8 cellular contexts compared by ENCODE assay signal in genomic region chr18:7021994-7022840, GRCh38.
DNase-seq lines count a peak whose midpoint lies in the region; ATAC-seq and TF ChIP-seq lines count a peak whose summit lies in the region.

No MANE protein-coding gene starts in this region.

- POLR2A ChIA-PET in activated CD4-positive, alpha-beta memory T cell treated with anti-CD3 and anti-CD28 coated beads, Interleukin-2, amount 10 ng/mL, durations not matched to agents 7 days and 5 days (lab: Charles Lee) = no interaction called here

- no peak overlapping the region for H3K27ac ChIP-seq in breast epithelium

- H3K9me3 Mint-ChIP-seq in activated naive CD4-positive, alpha-beta T cell treated with anti-CD3 and anti-CD28 coated beads for 36 hours = no peaks in the 10 kb centered on the region
- H3K9me3 Mint-ChIP-seq in nephron progenitor cell = no peaks in the 10 kb centered on the region
- H3K9me3 Mint-ChIP-seq in activated CD4-positive, alpha-beta memory T cell treated with anti-CD3 and anti-CD28 coated beads, Interleukin-2, amount 10 ng/mL, durations not matched to agents 7 days and 5 days = peaks cover 14% of the 10 kb centered on the region

- H3K36me3 ChIP-seq in breast epithelium = no peaks in the 10 kb centered on the region

- no peaks in the 10 kb centered on the region for H3K4me1 ChIP-seq in breast epithelium

- no peak overlapping the region for H3K4me3 Mint-ChIP-seq in activated naive CD4-positive, alpha-beta T cell treated with anti-CD3 and anti-CD28 coated beads for 36 hours
- no peak overlapping the region for H3K4me3 Mint-ChIP-seq in nephron progenitor cell
- no peak overlapping the region for H3K4me3 Mint-ChIP-seq in activated CD4-positive, alpha-beta memory T cell treated with anti-CD3 and anti-CD28 coated beads, Interleukin-2, amount 10 ng/mL, durations not matched to agents 7 days and 5 days

- CTCF ChIA-PET in activated naive CD4-positive, alpha-beta T cell treated with anti-CD3 and anti-CD28 coated beads for 36 hours (lab: Charles Lee) = interaction anchor here (0.6 kb wide), 1 partner anchor 31 kb away, joined by 5 read pairs; no protein-coding TSS in a partner anchor
- CTCF ChIA-PET in activated CD4-positive, alpha-beta memory T cell treated with anti-CD3 and anti-CD28 coated beads, Interleukin-2, amount 10 ng/mL, durations not matched to agents 7 days and 5 days (lab: Charles Lee) = no interaction called here

- H3K36me3 Mint-ChIP-seq in activated naive CD4-positive, alpha-beta T cell treated with anti-CD3 and anti-CD28 coated beads for 36 hours (ENCODE audit: low read depth) = no peaks in the 10 kb centered on the region
- H3K36me3 Mint-ChIP-seq in nephron progenitor cell (ENCODE audit: low read depth) = peaks cover 62% of the 10 kb centered on the region
- H3K36me3 Mint-ChIP-seq in activated CD4-positive, alpha-beta memory T cell treated with anti-CD3 and anti-CD28 coated beads, Interleukin-2, amount 10 ng/mL, durations not matched to agents 7 days and 5 days (ENCODE audit: low read depth) = no peaks in the 10 kb centered on the region

- intact Hi-C loops in activated naive CD4-positive, alpha-beta T cell treated with anti-CD3 and anti-CD28 coated beads for 36 hours (cut with micrococcal nuclease) = loop anchor here (5.0 kb wide), 1 partner anchor 100 kb away; no protein-coding TSS in a partner anchor
- intact Hi-C loops in breast epithelium (cut with DNase I; ENCODE audit: low total_unique reads) = no loop called here

- no peaks in the 10 kb centered on the region for H3K4me1 Mint-ChIP-seq in activated naive CD4-positive, alpha-beta T cell treated with anti-CD3 and anti-CD28 coated beads for 36 hours (ENCODE audit: low read depth)
- no peaks in the 10 kb centered on the region for H3K4me1 Mint-ChIP-seq in nephron progenitor cell
- no peaks in the 10 kb centered on the region for H3K4me1 Mint-ChIP-seq in activated CD4-positive, alpha-beta memory T cell treated with anti-CD3 and anti-CD28 coated beads, Interleukin-2, amount 10 ng/mL, durations not matched to agents 7 days and 5 days

- no peak for TF ChIP-seq POLR2A in breast epithelium (IDR thresholded peaks at IDR 0.05)

- DNase-seq in activated naive CD4-positive, alpha-beta T cell treated with anti-CD3 and anti-CD28 coated beads for 36 hours = peak; percentile 18
- no peak for DNase-seq in activated naive CD4-positive, alpha-beta T cell treated with anti-CD3 and anti-CD28 coated beads, Interleukin-2, amount 50 U/mL, for 16 hours
- DNase-seq in NCI-H226 (peak; percentile 31), breast epithelium (ENCODE audit: low spot score in 2 of 2) (no peak), nephron progenitor cell (no peak), epidermal melanocyte (ENCODE audit: insufficient read length, low spot score) (no peak)
- DNase-seq in activated CD4-positive, alpha-beta memory T cell treated with anti-CD3 and anti-CD28 coated beads, Interleukin-2, amount 10 ng/mL, durations not matched to agents 7 days and 5 days = no peak

- H3K9me3 ChIP-seq in breast epithelium = no peaks in the 10 kb centered on the region

- H3K27me3 Mint-ChIP-seq in activated naive CD4-positive, alpha-beta T cell treated with anti-CD3 and anti-CD28 coated beads for 36 hours (ENCODE audit: low read depth) = peaks cover 4% of the 10 kb centered on the region
- no peaks in the 10 kb centered on the region for H3K27me3 Mint-ChIP-seq in nephron progenitor cell (ENCODE audit: low read depth, poor library complexity)
- H3K27me3 Mint-ChIP-seq in activated CD4-positive, alpha-beta memory T cell treated with anti-CD3 and anti-CD28 coated beads, Interleukin-2, amount 10 ng/mL, durations not matched to agents 7 days and 5 days = no peaks in the 10 kb centered on the region

- no peaks in the 10 kb centered on the region for H3K27me3 ChIP-seq in breast epithelium

- ATAC-seq in GM21737 (IDR thresholded peaks at IDR 0.05; ENCODE audit: unreplicated experiment) = no peak

- no peak overlapping the region for H3K27ac Mint-ChIP-seq in activated naive CD4-positive, alpha-beta T cell treated with anti-CD3 and anti-CD28 coated beads for 36 hours
- no peak overlapping the region for H3K27ac Mint-ChIP-seq in nephron progenitor cell
- no peak overlapping the region for H3K27ac Mint-ChIP-seq in activated CD4-positive, alpha-beta memory T cell treated with anti-CD3 and anti-CD28 coated beads, Interleukin-2, amount 10 ng/mL, durations not matched to agents 7 days and 5 days

- H3K4me3 ChIP-seq in breast epithelium = no peak overlapping the region

- TF ChIP-seq CTCF in breast epithelium (IDR thresholded peaks at IDR 0.05) = peak in 2 of 3 donors; percentile 30 to 35
- TF ChIP-seq CTCF in nephron progenitor cell (IDR thresholded peaks at IDR 0.05) = peak; percentile 35

Comparison
In these comparisons a context has a peak if more than half of its experiments do, and no peak if none do; other contexts are left out.
1. DNase-seq: peak in activated naive CD4-positive, alpha-beta T cell treated with anti-CD3 and anti-CD28 coated beads for 36 hours (single experiment) and NCI-H226 (single experiment); none in activated naive CD4-positive, alpha-beta T cell treated with anti-CD3 and anti-CD28 coated beads, Interleukin-2, amount 50 U/mL, for 16 hours (single experiment), breast epithelium (0 of 2), nephron progenitor cell (single experiment), epidermal melanocyte (single experiment) and activated CD4-positive, alpha-beta memory T cell treated with anti-CD3 and anti-CD28 coated beads, Interleukin-2, amount 10 ng/mL, durations not matched to agents 7 days and 5 days (single experiment).